Comparison of ENCODE assay signal across 17 cellular contexts in genomic region chr2:68663371-68664156, GRCh38. TPM values are rescaled to one million over a fixed set of nuclear protein-coding genes. Genes with fewer than 3 reads are reported as not detected.
"Had no signal": no experiment of that assay in that cellular context is flagged by ENCODE, and none has a peak within 500 bp of the region (broad histone marks: within the 10 kb centered on the region; RNA-seq: fewer than 3 reads in every experiment).

No MANE protein-coding gene starts in this region.

- H3K36me3 ChIP-seq: brain microvascular endothelial cell, heart right ventricle, left lung, sigmoid colon, transverse colon had no signal

- H3K36me3 Mint-ChIP-seq: memory B cell, T-cell had no signal

- H3K27ac ChIP-seq: brain microvascular endothelial cell, heart right ventricle, left lung, sigmoid colon, SK-N-MC, transverse colon, VCaP had no signal

- H3K27me3 Mint-ChIP-seq: memory B cell had no signal

- H3K9me3 ChIP-seq: transverse colon had no signal

- H3K27me3 ChIP-seq: left lung, sigmoid colon, transverse colon had no signal

- H3K4me1 Mint-ChIP-seq: neural crest cell, T-cell had no signal

- H3K4me3 ChIP-seq: heart right ventricle, left lung, sigmoid colon, SK-N-MC, transverse colon had no signal

- H3K4me1 ChIP-seq: sigmoid colon, transverse colon had no signal

- H3K4me3 Mint-ChIP-seq: activated CD4-positive, alpha-beta T cell treated with anti-CD3 and anti-CD28 coated beads, Interleukin-2, amount 10 ng/mL, durations not matched to agents 24 days and 14 days; activated T-helper 1 cell treated with anti-CD3 and anti-CD28 coated beads, Interleukin-12 subunit alpha, Interleukin-12 subunit beta, Interleukin-2, Interleukin-4 antibody, amounts not matched to agents 30 ng/mL and 10 ng/mL and 1 ng/mL, durations not matched to agents 14 hours and 24 hours and 36 hours; memory B cell; neural crest cell; T-cell had no signal

- H3K9me3 Mint-ChIP-seq: memory B cell had no signal

- DNase-seq: activated CD4-positive, alpha-beta T cell treated with anti-CD3 and anti-CD28 coated beads, Interleukin-2, amount 10 ng/mL, durations not matched to agents 24 days and 14 days; activated naive CD4-positive, alpha-beta T cell treated with anti-CD3 and anti-CD28 coated beads, Interleukin-2, amount 50 U/mL, for 16 hours; brain microvascular endothelial cell; effector memory CD4-positive, alpha-beta T cell; heart right ventricle; left lung; sigmoid colon; stimulated activated CD4-positive, alpha-beta T cell treated with anti-CD3 and anti-CD28 coated beads, Interleukin-2, amount 100 ng/mL, for 48 hours; T-cell; transverse colon had no signal

- H3K27ac Mint-ChIP-seq: activated CD4-positive, alpha-beta T cell treated with anti-CD3 and anti-CD28 coated beads, Interleukin-2, amount 10 ng/mL, durations not matched to agents 24 days and 14 days; activated T-helper 1 cell treated with anti-CD3 and anti-CD28 coated beads, Interleukin-12 subunit alpha, Interleukin-12 subunit beta, Interleukin-2, Interleukin-4 antibody, amounts not matched to agents 30 ng/mL and 10 ng/mL and 1 ng/mL, durations not matched to agents 14 hours and 24 hours and 36 hours; memory B cell; T-cell had no signal

- ATAC-seq: heart right ventricle, left lung, T-cell had no signal

RNA-seq across cellular contexts. Expression of gene PROKR1, which starts 20.2 kb away (rescaled TPM):
- total RNA-seq: activated CD4-positive, alpha-beta T cell treated with anti-CD3 and anti-CD28 coated beads, Interleukin-2, amount 10 ng/mL, durations not matched to agents 24 days and 14 days; activated T-helper 1 cell treated with anti-CD3 and anti-CD28 coated beads, Interleukin-12 subunit alpha, Interleukin-12 subunit beta, Interleukin-2, Interleukin-4 antibody, amounts not matched to agents 30 ng/mL and 10 ng/mL and 1 ng/mL, durations not matched to agents 14 hours and 24 hours and 36 hours; fibroblast of lung; heart right ventricle; left lung; osteocyte; T-cell had no signal
